30 cellular contexts compared by ENCODE assay signal in the genomic region with DNA sequence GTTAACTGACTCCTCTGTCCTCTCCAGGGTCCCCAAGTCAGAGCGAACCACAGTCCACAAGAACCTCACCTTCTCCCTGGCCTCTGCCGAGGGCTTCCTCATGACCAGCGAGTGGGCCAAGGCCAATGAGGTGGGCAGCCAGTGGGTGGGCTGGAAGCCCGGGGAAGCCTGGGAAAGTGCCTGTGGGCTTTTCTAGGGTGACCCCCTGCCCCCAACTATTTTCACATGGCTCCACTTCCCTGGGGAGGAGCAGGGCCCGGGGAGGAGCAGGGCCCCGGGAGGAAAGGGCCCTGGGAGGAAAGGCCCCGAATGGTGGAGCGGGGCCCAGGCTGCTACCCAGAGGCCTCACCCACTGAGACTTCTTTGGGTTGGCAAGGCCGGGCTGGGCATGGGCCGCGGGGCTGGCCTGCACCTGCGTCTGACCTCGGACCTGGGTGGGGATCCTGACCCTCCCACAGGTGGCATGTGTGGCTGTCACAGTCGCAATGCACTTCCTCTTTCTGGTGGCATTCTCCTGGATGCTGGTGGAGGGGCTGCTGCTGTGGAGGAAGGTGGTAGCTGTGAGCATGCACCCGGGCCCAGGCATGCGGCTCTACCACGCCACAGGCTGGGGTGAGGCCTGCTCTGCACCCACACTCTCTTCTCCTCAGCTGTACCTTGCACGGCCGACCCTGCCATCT. TPM values are rescaled to one million over a fixed set of nuclear protein-coding genes. Genes with fewer than 3 reads are reported as not detected.
A peak's percentile ranks its signal among the peaks of the same experiment; 100 is the strongest.
DNase-seq lines count a peak whose midpoint lies in the region; TF ChIP-seq lines count a peak whose summit lies in the region.
"Had no signal": no experiment of that assay in that cellular context is flagged by ENCODE, and none has a peak within 500 bp of the region (broad histone marks: within the 10 kb centered on the region; RNA-seq: fewer than 3 reads in every experiment).

No MANE protein-coding gene starts in this region.

- intact Hi-C loops in CD14-positive monocyte (cut with micrococcal nuclease), result no loop called here

- no peaks in the 10 kb centered on the region for H3K36me3 ChIP-seq in parathyroid adenoma (ENCODE audit: control insufficient read depth, insufficient read depth, low read length)
- H3K36me3 ChIP-seq: cardiac muscle cell, ovary, right atrium auricular region had no signal

- H3K4me1 ChIP-seq in parathyroid adenoma, result peaks cover 7% of the 10 kb centered on the region
- H3K4me1 ChIP-seq: right atrium auricular region had no signal

- no peak overlapping the region for H2AFZ ChIP-seq in parathyroid adenoma

- no peaks in the 10 kb centered on the region for H3K27me3 ChIP-seq in parathyroid adenoma (ENCODE audit: control insufficient read depth, insufficient read depth, low read length)
- H3K27me3 ChIP-seq: cardiac muscle cell, ovary, right atrium auricular region had no signal

- DNase-seq in CD14-positive monocyte (ENCODE audit: low spot score) (peak; percentile 29), NAMALWA (ENCODE audit: low spot score) (peak; percentile 49), germinal center (ENCODE audit: low spot score) (peak; percentile 35), mucosa of gallbladder (ENCODE audit: low spot score) (no peak), GM20000 (ENCODE audit: low spot score) (no peak), cerebellum (ENCODE audit: low spot score) (no peak)
- no peak for DNase-seq in T-helper 2 cell treated with Interferon-gamma antibody and Interleukin-4, amounts not matched to agents 5 μg/mL and 100 μg/mL, for 36 hours (ENCODE audit: low spot score)
- DNase-seq: activated CD8-positive, alpha-beta T cell treated with anti-CD3 and anti-CD28 coated beads, Interleukin-2, amount 10 ng/mL, durations not matched to agents 7 days and 5 days; activated T-cell treated with anti-CD3 and anti-CD28 coated beads for 4 hours; anterior cingulate cortex; cortex of kidney; effector memory CD8-positive, alpha-beta T cell; foreskin fibroblast; HFFc6; NCI-H1105 treated with DMSO at 0.1 percent for 48 hours; NCI-H2029; NCI-H2227 treated with DMSO at 0.1 percent for 48 hours; stimulated activated CD4-positive, alpha-beta T cell treated with anti-CD3 and anti-CD28 coated beads, Interleukin-2, amount 100 ng/mL, for 24 hours had no signal

- H3K9ac ChIP-seq in parathyroid adenoma, result no peak overlapping the region

- no peak overlapping the region for H3K27ac ChIP-seq in parathyroid adenoma
- H3K27ac ChIP-seq: cardiac muscle cell, ovary, right atrium auricular region had no signal

- H3K9me3 ChIP-seq in parathyroid adenoma (ENCODE audit: control insufficient read depth, low read length), result no peaks in the 10 kb centered on the region
- H3K9me3 ChIP-seq: ovary, right atrium auricular region had no signal

- H3K36me3 Mint-ChIP-seq in CD14-positive monocyte, result no peaks in the 10 kb centered on the region
- H3K36me3 Mint-ChIP-seq in T-helper 2 cell treated with Interferon-gamma antibody and Interleukin-4, amounts not matched to agents 5 μg/mL and 100 μg/mL, for 36 hours (ENCODE audit: low read depth), result no peaks in the 10 kb centered on the region
- H3K36me3 Mint-ChIP-seq: activated naive CD8-positive, alpha-beta T cell; naive thymus-derived CD8-positive, alpha-beta T cell had no signal

- no peaks in the 10 kb centered on the region for H3K79me2 ChIP-seq in parathyroid adenoma

- TF ChIP-seq CTCF in CD14-positive monocyte (IDR thresholded peaks at IDR 0.05) (no peak), parathyroid adenoma (IDR thresholded peaks at IDR 0.05) (no peak), GM20000 (IDR thresholded peaks at IDR 0.05; ENCODE audit: extremely low read depth, missing control alignments) (no peak)

- peak overlapping the region; percentile 13 for H3K4me2 ChIP-seq in parathyroid adenoma (ENCODE audit: low read length)
- H3K4me2 ChIP-seq: smooth muscle cell had no signal

- peak overlapping the region in 1 of 7 donors; percentile 1 for H3K27ac Mint-ChIP-seq in CD14-positive monocyte
- H3K27ac Mint-ChIP-seq in T-helper 2 cell treated with Interferon-gamma antibody and Interleukin-4, amounts not matched to agents 5 μg/mL and 100 μg/mL, for 36 hours, result no peak overlapping the region
- H3K27ac Mint-ChIP-seq: activated CD8-positive, alpha-beta T cell treated with anti-CD3 and anti-CD28 coated beads, Interleukin-2, amount 10 ng/mL, durations not matched to agents 7 days and 5 days; activated naive CD8-positive, alpha-beta T cell; effector memory CD8-positive, alpha-beta T cell; HFFc6 had no signal

- peaks cover 0 to 5% (median 2%) of the 10 kb centered on the region in 7 donors for H3K9me3 Mint-ChIP-seq in CD14-positive monocyte
- H3K9me3 Mint-ChIP-seq in T-helper 2 cell treated with Interferon-gamma antibody and Interleukin-4, amounts not matched to agents 5 μg/mL and 100 μg/mL, for 36 hours, result no peaks in the 10 kb centered on the region
- H3K9me3 Mint-ChIP-seq: effector memory CD8-positive, alpha-beta T cell; HFFc6; naive thymus-derived CD8-positive, alpha-beta T cell had no signal

- H3K4me3 ChIP-seq in parathyroid adenoma (ENCODE audit: low read depth, low read length), result no peak overlapping the region
- H3K4me3 ChIP-seq: cardiac muscle cell, ovary, right atrium auricular region, smooth muscle cell had no signal

- peaks cover 6 to 13% (median 8%) of the 10 kb centered on the region in 3 donors for H3K27me3 Mint-ChIP-seq in CD14-positive monocyte (ENCODE audit: low read depth in 3 of 3)
- peaks cover 9% of the 10 kb centered on the region for H3K27me3 Mint-ChIP-seq in T-helper 2 cell treated with Interferon-gamma antibody and Interleukin-4, amounts not matched to agents 5 μg/mL and 100 μg/mL, for 36 hours (ENCODE audit: low read depth)

- H3K4me3 Mint-ChIP-seq in CD14-positive monocyte, result no peak overlapping the region
- H3K4me3 Mint-ChIP-seq in T-helper 2 cell treated with Interferon-gamma antibody and Interleukin-4, amounts not matched to agents 5 μg/mL and 100 μg/mL, for 36 hours, result no peak overlapping the region
- H3K4me3 Mint-ChIP-seq: activated CD8-positive, alpha-beta T cell treated with anti-CD3 and anti-CD28 coated beads, Interleukin-2, amount 10 ng/mL, durations not matched to agents 7 days and 5 days; activated naive CD8-positive, alpha-beta T cell; effector memory CD8-positive, alpha-beta T cell; HFFc6; naive thymus-derived CD8-positive, alpha-beta T cell had no signal

- H3K4me1 Mint-ChIP-seq in CD14-positive monocyte, result peaks cover 4% of the 10 kb centered on the region
- no peaks in the 10 kb centered on the region for H3K4me1 Mint-ChIP-seq in T-helper 2 cell treated with Interferon-gamma antibody and Interleukin-4, amounts not matched to agents 5 μg/mL and 100 μg/mL, for 36 hours (ENCODE audit: low read depth)
- H3K4me1 Mint-ChIP-seq: naive thymus-derived CD8-positive, alpha-beta T cell had no signal

RNA-seq across cellular contexts. Expression of a gene that starts 17.9 kb away (rescaled TPM):
- polyA plus RNA-seq in CD14-positive monocyte, result not detected
- total RNA-seq in mucosa of gallbladder (not detected), cerebellum (1.5 TPM)
- total RNA-seq: activated CD8-positive, alpha-beta T cell treated with anti-CD3 and anti-CD28 coated beads, Interleukin-2, amount 10 ng/mL, durations not matched to agents 7 days and 5 days; cardiac muscle cell; HFFc6; mesenteric fat pad; naive thymus-derived CD8-positive, alpha-beta T cell; ovary; right atrium auricular region; SK-MEL-5; smooth muscle cell; T-helper 1 cell treated with Interleukin-12 subunit alpha and Interleukin-12 subunit beta and Interleukin-4 antibody, amounts not matched to agents 30 ng/mL and 1 ng/mL, for 36 hours had no signal
- polyA plus RNA-seq: AG04450; cardiac muscle cell; naive thymus-derived CD8-positive, alpha-beta T cell; ovary; smooth muscle cell had no signal

RNA-seq across cellular contexts. Expression of a gene that starts 39.0 kb away (rescaled TPM):
- polyA plus RNA-seq in CD14-positive monocyte, result not detected
- total RNA-seq in mucosa of gallbladder, result 0.37 TPM
- not detected for total RNA-seq in cerebellum
- total RNA-seq: activated CD8-positive, alpha-beta T cell treated with anti-CD3 and anti-CD28 coated beads, Interleukin-2, amount 10 ng/mL, durations not matched to agents 7 days and 5 days; HFFc6; mesenteric fat pad; naive thymus-derived CD8-positive, alpha-beta T cell; right atrium auricular region; SK-MEL-5; smooth muscle cell; T-helper 1 cell treated with Interleukin-12 subunit alpha and Interleukin-12 subunit beta and Interleukin-4 antibody, amounts not matched to agents 30 ng/mL and 1 ng/mL, for 36 hours; ureter had no signal
- polyA plus RNA-seq: AG04450; cardiac muscle cell; naive thymus-derived CD8-positive, alpha-beta T cell; smooth muscle cell had no signal

RNA-seq across cellular contexts. Expression of a gene that starts 53.0 kb away (rescaled TPM):
- 100 to 1,000 TPM; 191 to 194 TPM for polyA plus RNA-seq in CD14-positive monocyte
- total RNA-seq in mucosa of gallbladder (86.1 TPM), cerebellum (110 TPM)

Comparison
In these comparisons a context has a peak if more than half of its experiments do, and no peak if none do; other contexts are left out.
1. DNase-seq: peak in CD14-positive monocyte (single experiment), NAMALWA (single experiment) and germinal center (single experiment); none in mucosa of gallbladder (single experiment), GM20000 (single experiment), cerebellum (single experiment) and T-helper 2 cell treated with Interferon-gamma antibody and Interleukin-4, amounts not matched to agents 5 μg/mL and 100 μg/mL, for 36 hours (single experiment).